ENCODE assay signal across 8 cellular contexts in genomic region chr21:37071561-37072238, GRCh38. TPM values are rescaled to one million over a fixed set of nuclear protein-coding genes. Genes with fewer than 3 reads are reported as not detected.
DNase-seq lines count a peak whose midpoint lies in the region; ATAC-seq and TF ChIP-seq lines count a peak whose summit lies in the region.

No MANE protein-coding gene starts in this region.

- H3K27me3 Mint-ChIP-seq in activated CD4-positive, alpha-beta memory T cell treated with anti-CD3 and anti-CD28 coated beads, Interleukin-2, amount 10 ng/mL, durations not matched to agents 7 days and 5 days, result no peaks in the 10 kb centered on the region
- H3K27me3 Mint-ChIP-seq in neural crest cell (ENCODE audit: low read depth), result no peaks in the 10 kb centered on the region

- CTCF ChIA-PET in activated CD4-positive, alpha-beta memory T cell treated with anti-CD3 and anti-CD28 coated beads, Interleukin-2, amount 10 ng/mL, durations not matched to agents 7 days and 5 days (lab: Charles Lee), result interaction anchor here (1.0 to 2.0 kb wide), 3 partner anchors 62 to 492 kb away, joined by 3 to 5 read pairs (median 4); no protein-coding TSS in a partner anchor

- H3K4me3 ChIP-seq in fibroblast of pulmonary artery (replicated peaks; ENCODE audit: low read depth, low read length), result peak overlapping the region; percentile 76

- H3K4me3 Mint-ChIP-seq in activated CD4-positive, alpha-beta memory T cell treated with anti-CD3 and anti-CD28 coated beads, Interleukin-2, amount 10 ng/mL, durations not matched to agents 7 days and 5 days, result peak overlapping the region; percentile 79
- H3K4me3 Mint-ChIP-seq in neural crest cell, result peak overlapping the region; percentile 86

- POLR2A ChIA-PET in activated CD4-positive, alpha-beta memory T cell treated with anti-CD3 and anti-CD28 coated beads, Interleukin-2, amount 10 ng/mL, durations not matched to agents 7 days and 5 days (lab: Charles Lee), result interaction anchor here (0.9 to 2.2 kb wide), 8 partner anchors 11 to 492 kb away, joined by 3 to 9 read pairs (median 4); partner anchors contain the start of gene DYRK1A

- ATAC-seq in GM21723 (IDR thresholded peaks at IDR 0.05; ENCODE audit: unreplicated experiment), result no peak

- H3K36me3 Mint-ChIP-seq in activated CD4-positive, alpha-beta memory T cell treated with anti-CD3 and anti-CD28 coated beads, Interleukin-2, amount 10 ng/mL, durations not matched to agents 7 days and 5 days (ENCODE audit: low read depth), result peaks cover 17% of the 10 kb centered on the region
- H3K36me3 Mint-ChIP-seq in neural crest cell (ENCODE audit: low read depth), result peaks cover 8% of the 10 kb centered on the region

- H3K4me1 Mint-ChIP-seq in activated CD4-positive, alpha-beta memory T cell treated with anti-CD3 and anti-CD28 coated beads, Interleukin-2, amount 10 ng/mL, durations not matched to agents 7 days and 5 days, result peaks cover 36% of the 10 kb centered on the region
- H3K4me1 Mint-ChIP-seq in neural crest cell, result peaks cover 44% of the 10 kb centered on the region

- TF ChIP-seq CTCF in fibroblast of pulmonary artery (IDR thresholded peaks at IDR 0.05; ENCODE audit: low read length, missing control alignments) (no peak), neural crest cell (conservative IDR thresholded peaks at IDR 0.05) (no peak)

- peak overlapping the region; percentile 84 for H3K27ac Mint-ChIP-seq in activated CD4-positive, alpha-beta memory T cell treated with anti-CD3 and anti-CD28 coated beads, Interleukin-2, amount 10 ng/mL, durations not matched to agents 7 days and 5 days
- H3K27ac Mint-ChIP-seq in neural crest cell (ENCODE audit: unreplicated experiment), result peak overlapping the region; percentile 94

- DNase-seq in Daoy (ENCODE audit: low read depth) (peak; percentile 72), Kasumi-1 (lab: John Stamatoyannopoulos, UW) (peak; percentile 36 to 40), fibroblast of pulmonary artery (ENCODE audit: low read depth) (peak; percentile 86), neural crest cell (ENCODE audit: low read depth, low spot score) (no peak), D341Med (ENCODE audit: low spot score) (no peak)
- DNase-seq in activated CD4-positive, alpha-beta memory T cell treated with anti-CD3 and anti-CD28 coated beads, Interleukin-2, amount 10 ng/mL, durations not matched to agents 7 days and 5 days, result no peak
- no peak for DNase-seq in stimulated activated CD4-positive, alpha-beta T cell treated with anti-CD3 and anti-CD28 coated beads, Interleukin-4, amount 100 ng/mL, for 24 hours

- no peaks in the 10 kb centered on the region for H3K9me3 Mint-ChIP-seq in activated CD4-positive, alpha-beta memory T cell treated with anti-CD3 and anti-CD28 coated beads, Interleukin-2, amount 10 ng/mL, durations not matched to agents 7 days and 5 days
- no peaks in the 10 kb centered on the region for H3K9me3 Mint-ChIP-seq in neural crest cell

RNA-seq across cellular contexts. Expression of gene PIGP, which starts 1.2 kb away (rescaled TPM):
- total RNA-seq in Daoy (2014; rRNA removed; shearing (Covaris generic)), result 12.0 and 16.7 TPM in 2 replicates
- total RNA-seq in activated CD4-positive, alpha-beta memory T cell treated with anti-CD3 and anti-CD28 coated beads, Interleukin-2, amount 10 ng/mL, durations not matched to agents 7 days and 5 days, result 10 to 100 TPM; 17.2 TPM
- 16.1 and 16.5 TPM in 2 replicates for total RNA-seq in neural crest cell

RNA-seq across cellular contexts. Expression of gene TTC3, which starts 1.4 kb away (rescaled TPM):
- 64.1 and 73.2 TPM in 2 replicates for total RNA-seq in Daoy (2014; rRNA removed; shearing (Covaris generic))
- 10 to 100 TPM; 43.9 to 44.5 TPM for total RNA-seq in activated CD4-positive, alpha-beta memory T cell treated with anti-CD3 and anti-CD28 coated beads, Interleukin-2, amount 10 ng/mL, durations not matched to agents 7 days and 5 days
- 216 and 219 TPM in 2 replicates for total RNA-seq in neural crest cell

Comparison
In these comparisons a context has a peak if more than half of its experiments do, and no peak if none do; other contexts are left out.
1. DNase-seq: peak in Daoy (single experiment), Kasumi-1 (2 of 2) and fibroblast of pulmonary artery (single experiment); none in activated CD4-positive, alpha-beta memory T cell treated with anti-CD3 and anti-CD28 coated beads, Interleukin-2, amount 10 ng/mL, durations not matched to agents 7 days and 5 days (single experiment), neural crest cell (single experiment), stimulated activated CD4-positive, alpha-beta T cell treated with anti-CD3 and anti-CD28 coated beads, Interleukin-4, amount 100 ng/mL, for 24 hours (single experiment) and D341Med (single experiment).